In genomic region chr2:141524777-141525176, GRCh38 we compare ENCODE assay signal across 29 cellular contexts.
"Had no signal": no experiment of that assay in that cellular context is flagged by ENCODE, and none has a peak within 500 bp of the region (broad histone marks: within the 10 kb centered on the region; RNA-seq: fewer than 3 reads in every experiment).

No MANE protein-coding gene starts in this region.

- H3K4me1 ChIP-seq: colonic mucosa, esophagus muscularis mucosa, esophagus squamous epithelium, foreskin keratinocyte, gastrocnemius medialis, gastroesophageal sphincter had no signal

- H3K4me3 Mint-ChIP-seq: dendritic cell treated with granulocyte-macrophage colony-stimulating factor and Interleukin-4, amounts not matched to agents 40 ng/mL and 50 ng/mL, for 4 days; effector memory CD8-positive, alpha-beta T cell; endodermal cell had no signal

- H3K9me3 Mint-ChIP-seq: dendritic cell treated with granulocyte-macrophage colony-stimulating factor and Interleukin-4, amounts not matched to agents 40 ng/mL and 50 ng/mL, for 4 days; endodermal cell had no signal

- H3K27ac ChIP-seq: colonic mucosa, coronary artery, dorsolateral prefrontal cortex, epithelial cell of prostate, esophagus muscularis mucosa, esophagus squamous epithelium, foreskin keratinocyte, gastrocnemius medialis, gastroesophageal sphincter, heart left ventricle, heart right ventricle had no signal

- H3K9me3 ChIP-seq: colonic mucosa, esophagus muscularis mucosa, esophagus squamous epithelium, gastrocnemius medialis, gastroesophageal sphincter, heart left ventricle, heart right ventricle had no signal

- H3K4me3 ChIP-seq: colonic mucosa, coronary artery, dorsolateral prefrontal cortex, esophagus muscularis mucosa, esophagus squamous epithelium, gastrocnemius medialis, gastroesophageal sphincter, heart left ventricle, heart right ventricle had no signal

- H3K36me3 ChIP-seq: colonic mucosa, esophagus muscularis mucosa, esophagus squamous epithelium, gastrocnemius medialis, gastroesophageal sphincter, heart left ventricle, heart right ventricle had no signal

- H3K27ac Mint-ChIP-seq: dendritic cell treated with granulocyte-macrophage colony-stimulating factor and Interleukin-4, amounts not matched to agents 40 ng/mL and 50 ng/mL, for 4 days; effector memory CD8-positive, alpha-beta T cell; endodermal cell had no signal

- H3K27me3 Mint-ChIP-seq: dendritic cell treated with granulocyte-macrophage colony-stimulating factor and Interleukin-4, amounts not matched to agents 40 ng/mL and 50 ng/mL, for 4 days; effector memory CD8-positive, alpha-beta T cell had no signal

- H3K27me3 ChIP-seq: colonic mucosa, dorsolateral prefrontal cortex, esophagus muscularis mucosa, esophagus squamous epithelium, foreskin keratinocyte, gastrocnemius medialis, gastroesophageal sphincter had no signal

- FAIRE-seq: colon, endometrium, endothelial cell of umbilical vein, frontal cortex had no signal

- DNase-seq: colonic mucosa; cortex of kidney; dermis blood vessel endothelial cell; dorsolateral prefrontal cortex; effector CD4-positive, alpha-beta T cell; effector CD8-positive, alpha-beta T cell; effector memory CD4-positive, alpha-beta T cell; effector memory CD8-positive, alpha-beta T cell; endodermal cell; erythroblast; esophagus squamous epithelium; foreskin fibroblast; foreskin keratinocyte; foreskin melanocyte; gastrocnemius medialis; glutamatergic neuron; head of caudate nucleus; heart left ventricle; heart right ventricle had no signal

- H3K4me1 Mint-ChIP-seq: endodermal cell had no signal

- ATAC-seq: effector memory CD8-positive, alpha-beta T cell; esophagus mucosa; foreskin keratinocyte; gastrocnemius medialis; gastroesophageal sphincter; heart left ventricle; heart right ventricle had no signal
